32 cellular contexts compared by ENCODE assay signal in the genomic region with DNA sequence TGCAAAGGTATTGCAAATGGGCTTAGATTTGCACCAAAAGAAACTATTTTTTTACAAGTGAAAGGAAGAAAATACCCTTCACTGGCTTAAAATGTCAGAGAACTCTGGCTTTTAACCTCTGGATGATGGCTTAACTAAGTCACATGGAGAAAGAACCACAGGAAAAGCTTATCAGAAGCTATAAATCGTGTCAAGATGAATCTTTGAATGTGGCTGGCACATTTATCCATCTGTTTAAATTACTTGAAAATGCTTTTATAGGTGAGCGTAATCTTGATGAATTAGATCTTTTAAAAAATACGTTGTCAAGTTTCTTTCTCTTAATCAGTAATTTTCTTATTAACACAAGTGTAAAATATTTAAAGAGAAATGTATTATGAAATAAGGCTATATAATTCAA. TPM values are rescaled to one million over a fixed set of nuclear protein-coding genes. Genes with fewer than 3 reads are reported as not detected.
"Had no signal": no experiment of that assay in that cellular context is flagged by ENCODE, and none has a peak within 500 bp of the region (broad histone marks: within the 10 kb centered on the region; RNA-seq: fewer than 3 reads in every experiment).

No MANE protein-coding gene starts in this region.

- H3K4me1 ChIP-seq: gastroesophageal sphincter, lower lobe of right lung, right lobe of liver had no signal

- H3K27me3 Mint-ChIP-seq: activated CD4-positive, alpha-beta memory T cell treated with anti-CD3 and anti-CD28 coated beads, Interleukin-2, amount 10 ng/mL, durations not matched to agents 7 days and 5 days; activated CD4-positive, alpha-beta T cell treated with anti-CD3 and anti-CD28 coated beads, Interleukin-2, amount 10 ng/mL, durations not matched to agents 7 days and 5 days; activated naive CD4-positive, alpha-beta T cell treated with anti-CD3 and anti-CD28 coated beads, Interleukin-2, amount 10 ng/mL, durations not matched to agents 7 days and 5 days; activated naive CD8-positive, alpha-beta T cell treated with anti-CD3 and anti-CD28 coated beads, Interleukin-2, amount 10 ng/mL, durations not matched to agents 7 days and 5 days; activated T-cell treated with anti-CD3 and anti-CD28 coated beads, Interleukin-2, amount 50 U/mL, for 24 hours; natural killer cell treated with Interleukin-12 subunit alpha and Interleukin-12 subunit beta and Interleukin-15 and Interleukin-18, amount 100 ng/mL, for 72 hours had no signal

- H3K9me3 ChIP-seq: gastroesophageal sphincter, lower lobe of right lung, mucosa of descending colon, right lobe of liver, thoracic aorta had no signal

- H3K36me3 ChIP-seq: brain microvascular endothelial cell, gastroesophageal sphincter, lower lobe of right lung, right lobe of liver, thoracic aorta had no signal

- H3K27me3 ChIP-seq: brain microvascular endothelial cell, dorsolateral prefrontal cortex, gastroesophageal sphincter, right lobe of liver had no signal

- ATAC-seq: gastroesophageal sphincter; left lobe of liver; lower lobe of right lung; mucosa of descending colon; natural killer cell treated with Interleukin-12 subunit alpha and Interleukin-12 subunit beta and Interleukin-15 and Interleukin-18, amount 100 ng/mL, for 72 hours; right lobe of liver; stimulated activated naive CD8-positive, alpha-beta T cell treated with anti-CD3 and anti-CD28 coated beads, Interleukin-15, Interleukin-2, amounts not matched to agents 100 U/mL and 50 U/mL, for 24 hours had no signal

- H3K4me3 Mint-ChIP-seq: activated CD4-positive, alpha-beta memory T cell treated with anti-CD3 and anti-CD28 coated beads, Interleukin-2, amount 10 ng/mL, durations not matched to agents 7 days and 5 days; activated CD4-positive, alpha-beta T cell treated with anti-CD3 and anti-CD28 coated beads, Interleukin-2, amount 10 ng/mL, durations not matched to agents 7 days and 5 days; activated naive CD4-positive, alpha-beta T cell treated with anti-CD3 and anti-CD28 coated beads, Interleukin-2, amount 10 ng/mL, durations not matched to agents 7 days and 5 days; activated naive CD8-positive, alpha-beta T cell treated with anti-CD3 and anti-CD28 coated beads, Interleukin-2, amount 10 ng/mL, durations not matched to agents 7 days and 5 days; activated T-cell treated with anti-CD3 and anti-CD28 coated beads, Interleukin-2, amount 50 U/mL, for 24 hours; natural killer cell treated with Interleukin-12 subunit alpha and Interleukin-12 subunit beta and Interleukin-15 and Interleukin-18, amount 100 ng/mL, for 72 hours had no signal

- H3K9me3 Mint-ChIP-seq: activated CD4-positive, alpha-beta memory T cell treated with anti-CD3 and anti-CD28 coated beads, Interleukin-2, amount 10 ng/mL, durations not matched to agents 7 days and 5 days; activated CD4-positive, alpha-beta T cell treated with anti-CD3 and anti-CD28 coated beads, Interleukin-2, amount 10 ng/mL, durations not matched to agents 7 days and 5 days; activated naive CD4-positive, alpha-beta T cell treated with anti-CD3 and anti-CD28 coated beads, Interleukin-2, amount 10 ng/mL, durations not matched to agents 7 days and 5 days; activated naive CD8-positive, alpha-beta T cell treated with anti-CD3 and anti-CD28 coated beads, Interleukin-2, amount 10 ng/mL, durations not matched to agents 7 days and 5 days had no signal

- H3K36me3 Mint-ChIP-seq: activated naive CD4-positive, alpha-beta T cell treated with anti-CD3 and anti-CD28 coated beads, Interleukin-2, amount 10 ng/mL, durations not matched to agents 7 days and 5 days; activated naive CD8-positive, alpha-beta T cell treated with anti-CD3 and anti-CD28 coated beads, Interleukin-2, amount 10 ng/mL, durations not matched to agents 7 days and 5 days; natural killer cell treated with Interleukin-12 subunit alpha and Interleukin-12 subunit beta and Interleukin-15 and Interleukin-18, amount 100 ng/mL, for 72 hours had no signal

- DNase-seq: activated CD4-positive, alpha-beta memory T cell treated with anti-CD3 and anti-CD28 coated beads, Interleukin-2, amount 10 ng/mL, durations not matched to agents 7 days and 5 days; activated CD4-positive, alpha-beta T cell treated with anti-CD3 and anti-CD28 coated beads for 1 hour; activated CD4-positive, alpha-beta T cell treated with anti-CD3 and anti-CD28 coated beads, Interleukin-2, amount 10 ng/mL, durations not matched to agents 7 days and 5 days; activated CD8-positive, alpha-beta memory T cell treated with anti-CD3 and anti-CD28 coated beads, Interleukin-2, amount 50 U/mL, for 48 hours; activated gamma-delta T cell; activated naive CD4-positive, alpha-beta T cell treated with anti-CD3 and anti-CD28 coated beads, Interleukin-2, amount 10 ng/mL, durations not matched to agents 7 days and 5 days; activated naive CD8-positive, alpha-beta T cell treated with anti-CD3 and anti-CD28 coated beads, Interleukin-2, amount 10 ng/mL, durations not matched to agents 7 days and 5 days; activated T-cell treated with anti-CD3 and anti-CD28 coated beads, Interleukin-2, amount 50 U/mL, for 24 hours; brain microvascular endothelial cell; dorsolateral prefrontal cortex; effector memory CD4-positive, alpha-beta T cell; erythroblast; hippocampal formation; lower lobe of right lung; mesenchymal stem cell; mucosa of descending colon; right lobe of liver; stimulated activated CD4-positive, alpha-beta T cell treated with anti-CD3 and anti-CD28 coated beads, Interleukin-12 subunit alpha, Interleukin-12 subunit beta, amount 100 ng/mL, for 4 hours; stimulated activated CD4-positive, alpha-beta T cell treated with anti-CD3 and anti-CD28 coated beads, Interleukin-4, amount 100 ng/mL, for 1 hour; stimulated activated naive CD8-positive, alpha-beta T cell treated with anti-CD3 and anti-CD28 coated beads, Interleukin-15, Interleukin-2, amounts not matched to agents 100 U/mL and 50 U/mL, for 24 hours; T-helper 9 cell; trophoblast cell had no signal

- H3K4me3 ChIP-seq: coronary artery, dorsolateral prefrontal cortex, gastroesophageal sphincter, lower lobe of right lung, mucosa of descending colon, right lobe of liver, thoracic aorta had no signal

- FAIRE-seq: astrocyte, urothelium cell line had no signal

- H3K27ac Mint-ChIP-seq: activated CD4-positive, alpha-beta memory T cell treated with anti-CD3 and anti-CD28 coated beads, Interleukin-2, amount 10 ng/mL, durations not matched to agents 7 days and 5 days; activated CD4-positive, alpha-beta T cell treated with anti-CD3 and anti-CD28 coated beads, Interleukin-2, amount 10 ng/mL, durations not matched to agents 7 days and 5 days; activated naive CD4-positive, alpha-beta T cell treated with anti-CD3 and anti-CD28 coated beads, Interleukin-2, amount 10 ng/mL, durations not matched to agents 7 days and 5 days; activated naive CD8-positive, alpha-beta T cell treated with anti-CD3 and anti-CD28 coated beads, Interleukin-2, amount 10 ng/mL, durations not matched to agents 7 days and 5 days; activated T-cell treated with anti-CD3 and anti-CD28 coated beads, Interleukin-2, amount 50 U/mL, for 24 hours; natural killer cell treated with Interleukin-12 subunit alpha and Interleukin-12 subunit beta and Interleukin-15 and Interleukin-18, amount 100 ng/mL, for 72 hours had no signal

- H3K4me1 Mint-ChIP-seq: activated CD4-positive, alpha-beta memory T cell treated with anti-CD3 and anti-CD28 coated beads, Interleukin-2, amount 10 ng/mL, durations not matched to agents 7 days and 5 days; activated CD4-positive, alpha-beta T cell treated with anti-CD3 and anti-CD28 coated beads, Interleukin-2, amount 10 ng/mL, durations not matched to agents 7 days and 5 days; activated naive CD4-positive, alpha-beta T cell treated with anti-CD3 and anti-CD28 coated beads, Interleukin-2, amount 10 ng/mL, durations not matched to agents 7 days and 5 days; activated naive CD8-positive, alpha-beta T cell treated with anti-CD3 and anti-CD28 coated beads, Interleukin-2, amount 10 ng/mL, durations not matched to agents 7 days and 5 days had no signal

- H3K27ac ChIP-seq: brain microvascular endothelial cell, coronary artery, dorsolateral prefrontal cortex, gastroesophageal sphincter, lower lobe of right lung, right lobe of liver, thoracic aorta had no signal

RNA-seq across cellular contexts. Expression of a gene that starts 32.0 kb away (rescaled TPM):
- total RNA-seq: activated CD4-positive, alpha-beta memory T cell treated with anti-CD3 and anti-CD28 coated beads, Interleukin-2, amount 10 ng/mL, durations not matched to agents 7 days and 5 days; activated CD4-positive, alpha-beta T cell treated with anti-CD3 and anti-CD28 coated beads, Interleukin-2, amount 10 ng/mL, durations not matched to agents 7 days and 5 days; activated naive CD8-positive, alpha-beta T cell treated with anti-CD3 and anti-CD28 coated beads, Interleukin-2, amount 10 ng/mL, durations not matched to agents 7 days and 5 days; left lobe of liver; lower lobe of right lung; mucosa of descending colon; myocyte; natural killer cell treated with Interleukin-12 subunit alpha and Interleukin-12 subunit beta and Interleukin-15 and Interleukin-18, amount 100 ng/mL, for 72 hours; osteoblast; right lobe of liver; skeletal muscle tissue had no signal
